In genomic region chr2:113197347-113198047, GRCh38 we compare ENCODE assay signal across 20 cellular contexts. TPM values are rescaled to one million over a fixed set of nuclear protein-coding genes. Genes with fewer than 3 reads are reported as not detected.
DNase-seq lines count a peak whose midpoint lies in the region; ATAC-seq, FAIRE-seq and TF ChIP-seq lines count a peak whose summit lies in the region.
"Had no signal": no experiment of that assay in that cellular context is flagged by ENCODE, and none has a peak within 500 bp of the region (broad histone marks: within the 10 kb centered on the region; RNA-seq: fewer than 3 reads in every experiment).

No MANE protein-coding gene starts in this region.

- H3K27me3 Mint-ChIP-seq in activated T-cell treated with anti-CD3 and anti-CD28 coated beads, Interleukin-2, amount 50 U/mL, for 72 hours (ENCODE audit: low read depth), result no peaks in the 10 kb centered on the region
- no peaks in the 10 kb centered on the region for H3K27me3 Mint-ChIP-seq in activated CD8-positive, alpha-beta T cell treated with anti-CD3 and anti-CD28 coated beads for 36 hours

- H3K9me3 Mint-ChIP-seq in activated T-cell treated with anti-CD3 and anti-CD28 coated beads, Interleukin-2, amount 50 U/mL, for 72 hours, result no peaks in the 10 kb centered on the region
- no peaks in the 10 kb centered on the region for H3K9me3 Mint-ChIP-seq in activated CD8-positive, alpha-beta T cell treated with anti-CD3 and anti-CD28 coated beads for 36 hours
- H3K9me3 Mint-ChIP-seq in stimulated activated effector memory CD8-positive, alpha-beta T cell treated with anti-CD3 and anti-CD28 coated beads, Interleukin-12 subunit alpha, Interleukin-12 subunit beta, amount 100 ng/mL, for 72 hours, result no peaks in the 10 kb centered on the region

- CTCF ChIA-PET in activated CD8-positive, alpha-beta T cell treated with anti-CD3 and anti-CD28 coated beads for 36 hours (lab: Charles Lee), result interaction anchor here (1.1 to 12.4 kb wide), 8 partner anchors 17 to 193 kb away, joined by 3 to 212 read pairs (median 10); partner anchors contain the start of gene PSD4

- H3K27ac ChIP-seq in kidney (ENCODE audit: low read depth in 2 of 2, low read length in 2 of 2), result no peak overlapping the region
- H3K27ac ChIP-seq: coronary artery had no signal

- no peak for FAIRE-seq in kidney (lab: Jason Lieb, UNC)
- FAIRE-seq: keratinocyte had no signal

- no peak overlapping the region for H3K4me3 Mint-ChIP-seq in activated T-cell treated with anti-CD3 and anti-CD28 coated beads, Interleukin-2, amount 50 U/mL, for 72 hours
- H3K4me3 Mint-ChIP-seq in activated CD8-positive, alpha-beta T cell treated with anti-CD3 and anti-CD28 coated beads for 36 hours, result no peak overlapping the region
- no peak overlapping the region for H3K4me3 Mint-ChIP-seq in stimulated activated effector memory CD8-positive, alpha-beta T cell treated with anti-CD3 and anti-CD28 coated beads, Interleukin-12 subunit alpha, Interleukin-12 subunit beta, amount 100 ng/mL, for 72 hours

- no peak overlapping the region for H3K4me3 ChIP-seq in kidney (ENCODE audit: low read length in 2 of 2)
- H3K4me3 ChIP-seq: mucosa of descending colon had no signal

- peaks cover 11 to 30% of the 10 kb centered on the region in 2 donors for H3K36me3 Mint-ChIP-seq in activated T-cell treated with anti-CD3 and anti-CD28 coated beads, Interleukin-2, amount 50 U/mL, for 72 hours (ENCODE audit: insufficient read depth in 2 of 2)
- H3K36me3 Mint-ChIP-seq in activated CD8-positive, alpha-beta T cell treated with anti-CD3 and anti-CD28 coated beads for 36 hours (ENCODE audit: low read depth), result peaks cover 76% of the 10 kb centered on the region
- H3K36me3 Mint-ChIP-seq in stimulated activated effector memory CD8-positive, alpha-beta T cell treated with anti-CD3 and anti-CD28 coated beads, Interleukin-12 subunit alpha, Interleukin-12 subunit beta, amount 100 ng/mL, for 72 hours, result peaks cover 100% of the 10 kb centered on the region

- peaks cover 0 to 9% of the 10 kb centered on the region in 2 donors for H3K4me1 ChIP-seq in kidney (ENCODE audit: control insufficient read depth in 1 of 2, insufficient read depth in 1 of 2, low read depth in 1 of 2, low read length in 2 of 2)

- POLR2A ChIA-PET in activated CD8-positive, alpha-beta T cell treated with anti-CD3 and anti-CD28 coated beads for 36 hours (lab: Charles Lee), result interaction anchor here (0.8 to 1.8 kb wide), 7 partner anchors 14 to 58 kb away, joined by 3 to 6 read pairs (median 4); no protein-coding TSS in a partner anchor

- no peak for TF ChIP-seq CTCF in activated CD8-positive, alpha-beta T cell treated with anti-CD3 and anti-CD28 coated beads for 36 hours (IDR thresholded peaks at IDR 0.05)
- TF ChIP-seq CTCF in kidney (IDR thresholded peaks at IDR 0.05; ENCODE audit: borderline replicate concordance, extremely low read depth, insufficient read depth), result no peak

- H3K9me3 ChIP-seq in kidney (ENCODE audit: control insufficient read depth in 1 of 2, low read length in 2 of 2), result no peaks in the 10 kb centered on the region
- H3K9me3 ChIP-seq: mucosa of descending colon had no signal

- intact Hi-C loops in activated CD8-positive, alpha-beta T cell treated with anti-CD3 and anti-CD28 coated beads for 36 hours (cut with micrococcal nuclease), result loop anchor here (2.0 kb wide), 1 partner anchor 61 kb away; no protein-coding TSS in a partner anchor
- intact Hi-C loops in kidney (cut with DNase I), result no loop called here

- H3K9ac ChIP-seq in kidney (ENCODE audit: low read length in 2 of 2), result no peak overlapping the region

- ATAC-seq in activated T-cell treated with anti-CD3 and anti-CD28 coated beads, Interleukin-2, amount 50 U/mL, for 72 hours (replicated peaks in 1 of 2), result no peak
- no peak for ATAC-seq in activated CD8-positive, alpha-beta T cell treated with anti-CD3 and anti-CD28 coated beads for 36 hours
- ATAC-seq in stimulated activated effector memory CD8-positive, alpha-beta T cell treated with anti-CD3 and anti-CD28 coated beads, Interleukin-12 subunit alpha, Interleukin-12 subunit beta, amount 100 ng/mL, for 72 hours, result no peak
- ATAC-seq: esophagus mucosa had no signal

- peak overlapping the region; percentile 8 for H3K27ac Mint-ChIP-seq in activated T-cell treated with anti-CD3 and anti-CD28 coated beads, Interleukin-2, amount 50 U/mL, for 72 hours
- peak overlapping the region; percentile 62 for H3K27ac Mint-ChIP-seq in activated CD8-positive, alpha-beta T cell treated with anti-CD3 and anti-CD28 coated beads for 36 hours
- peak overlapping the region; percentile 82 for H3K27ac Mint-ChIP-seq in stimulated activated effector memory CD8-positive, alpha-beta T cell treated with anti-CD3 and anti-CD28 coated beads, Interleukin-12 subunit alpha, Interleukin-12 subunit beta, amount 100 ng/mL, for 72 hours

- DNase-seq in activated T-cell treated with anti-CD3 and anti-CD28 coated beads, Interleukin-2, amount 50 U/mL, for 72 hours, result no peak
- DNase-seq in activated T-cell treated with anti-CD3 and anti-CD28 coated beads, Interleukin-2, amount 50 U/mL, for 1 hour, result no peak
- no peak for DNase-seq in activated CD8-positive, alpha-beta T cell treated with anti-CD3 and anti-CD28 coated beads for 36 hours
- DNase-seq in kidney, result peak; percentile 68
- DNase-seq in stimulated activated effector memory CD8-positive, alpha-beta T cell treated with anti-CD3 and anti-CD28 coated beads, Interleukin-12 subunit alpha, Interleukin-12 subunit beta, amount 100 ng/mL, for 72 hours (ENCODE audit: low spot score in 2 of 2), result no peak
- no peak for DNase-seq in HPDE6-E6E7 (ENCODE audit: extremely low spot score)
- no peak for DNase-seq in superior temporal gyrus (ENCODE audit: extremely low spot score)
- no peak for DNase-seq in NCI-H146 treated with DMSO at 0.1 percent for 48 hours (lab: John Stamatoyannopoulos, UW; ENCODE audit: unreplicated experiment)
- DNase-seq: ACHN, amygdala, Calu3, head of caudate nucleus, NCI-H187 treated with DMSO at 0.1 percent for 48 hours, NCI-H524, OCI-M1 had no signal

- peaks cover 14% of the 10 kb centered on the region for H3K4me1 Mint-ChIP-seq in activated T-cell treated with anti-CD3 and anti-CD28 coated beads, Interleukin-2, amount 50 U/mL, for 72 hours (ENCODE audit: low read depth)
- H3K4me1 Mint-ChIP-seq in activated CD8-positive, alpha-beta T cell treated with anti-CD3 and anti-CD28 coated beads for 36 hours (ENCODE audit: low read depth), result peaks cover 9% of the 10 kb centered on the region
- peaks cover 38% of the 10 kb centered on the region for H3K4me1 Mint-ChIP-seq in stimulated activated effector memory CD8-positive, alpha-beta T cell treated with anti-CD3 and anti-CD28 coated beads, Interleukin-12 subunit alpha, Interleukin-12 subunit beta, amount 100 ng/mL, for 72 hours

- H3K36me3 ChIP-seq in kidney (ENCODE audit: control insufficient read depth in 1 of 2, insufficient read depth in 2 of 2, low read length in 2 of 2), result no peaks in the 10 kb centered on the region

RNA-seq across cellular contexts. Expression of gene PSD4, which starts 23.7 kb away (rescaled TPM):
- total RNA-seq in activated T-cell treated with anti-CD3 and anti-CD28 coated beads, Interleukin-2, amount 50 U/mL, for 72 hours, result 100 to 1,000 TPM; 174 to 200 TPM
- 100 to 1,000 TPM; 247 to 251 TPM for total RNA-seq in activated CD8-positive, alpha-beta T cell treated with anti-CD3 and anti-CD28 coated beads for 36 hours
- total RNA-seq in kidney, result 42.0 TPM
- polyA plus RNA-seq in kidney (ENCODE audit: insufficient read depth, low read depth, low replicate concordance), result 16.2 TPM
- total RNA-seq: G401 had no signal

Comparison
In these comparisons a context has a peak if more than half of its experiments do, and no peak if none do; other contexts are left out.
1. H3K27ac Mint-ChIP-seq: peak in every context shown above with its lines; median percentile 82 in stimulated activated effector memory CD8-positive, alpha-beta T cell treated with anti-CD3 and anti-CD28 coated beads, Interleukin-12 subunit alpha, Interleukin-12 subunit beta, amount 100 ng/mL, for 72 hours; 62 in activated CD8-positive, alpha-beta T cell treated with anti-CD3 and anti-CD28 coated beads for 36 hours; 8 in activated T-cell treated with anti-CD3 and anti-CD28 coated beads, Interleukin-2, amount 50 U/mL, for 72 hours.